In genomic region chr5:147712024-147712423, GRCh38 we compare ENCODE assay signal across 22 cellular contexts.
A peak's percentile ranks its signal among the peaks of the same experiment; 100 is the strongest.
DNase-seq lines count a peak whose midpoint lies in the region; ATAC-seq and TF ChIP-seq lines count a peak whose summit lies in the region.
"Had no signal": no experiment of that assay in that cellular context is flagged by ENCODE, and none has a peak within 500 bp of the region (broad histone marks: within the 10 kb centered on the region; RNA-seq: fewer than 3 reads in every experiment).

No MANE protein-coding gene starts in this region.

- H3K9me3 Mint-ChIP-seq in nephron progenitor cell, result peaks cover 11% of the 10 kb centered on the region

- H3K27me3 Mint-ChIP-seq in nephron progenitor cell (ENCODE audit: low read depth, poor library complexity), result no peaks in the 10 kb centered on the region
- H3K27me3 Mint-ChIP-seq: B cell had no signal

- POLR2A ChIA-PET in A673 (lab: Charles Lee; ENCODE audit: low non-redundant PET), result no interaction called here

- H3K27ac Mint-ChIP-seq in nephron progenitor cell, result peak overlapping the region; percentile 17
- H3K27ac Mint-ChIP-seq: B cell had no signal

- CTCF ChIA-PET in A673 (lab: Charles Lee), result no interaction called here

- peaks cover 6% of the 10 kb centered on the region for H3K36me3 Mint-ChIP-seq in nephron progenitor cell (ENCODE audit: low read depth)

- no peaks in the 10 kb centered on the region for H3K36me3 ChIP-seq in A673 (ENCODE audit: insufficient read depth, low read length, poor library complexity, severe bottlenecking)
- H3K36me3 ChIP-seq in body of pancreas (replicated peaks in 1 of 2; ENCODE audit: insufficient read depth in 1 of 2, low read depth in 2 of 2), result no peaks in the 10 kb centered on the region

- H3K27me3 ChIP-seq in A673 (replicated peaks; ENCODE audit: insufficient read depth, low read depth, low read length, poor library complexity) (no peaks in the 10 kb centered on the region), body of pancreas (no peaks in the 10 kb centered on the region)

- no TSS peak for BruUV-seq in A673 (replicated peaks; lab: Mats Ljungman, UMichigan)

- H3K4me3 ChIP-seq in A673 (ENCODE audit: low read depth, low read length, poor library complexity, severe bottlenecking) (no peak overlapping the region), body of pancreas (no peak overlapping the region)

- DNase-seq in A673 (ENCODE audit: low spot score) (no peak), body of pancreas (peak in 2 of 4 donors; percentile 9 to 18), left colon (no peak), nephron progenitor cell (no peak), NCI-H510A treated with DMSO at 0.1 percent for 48 hours (lab: John Stamatoyannopoulos, UW) (no peak), GM19240 (ENCODE audit: insufficient read length, low spot score) (no peak)
- DNase-seq: DMS53; GDM1; IMR-90; NCI-H1092 treated with DMSO at 0.1 percent for 48 hours; NCI-H1436 treated with DMSO at 0.1 percent for 48 hours; NCI-H1930; NCI-H2227 treated with DMSO at 0.1 percent for 48 hours; NCI-H510A; NCI-H774; NK-92 treated with Interleukin-12 subunit alpha and Interleukin-12 subunit beta, amount 100 ng/mL, for 24 hours; SIG-M5 had no signal

- WGBS in body of pancreas, 2 donors, result 38 to 50% methylated on average over 3 of the region's 3 CpGs

- TF ChIP-seq CTCF in A673 (conservative IDR thresholded peaks at IDR 0.05; ENCODE audit: low read depth, low read length) (no peak), body of pancreas (IDR thresholded peaks at IDR 0.05) (no peak), nephron progenitor cell (IDR thresholded peaks at IDR 0.05) (no peak)

- H3K9me3 ChIP-seq in A673 (ENCODE audit: low read depth, low read length, poor library complexity, severe bottlenecking) (no peaks in the 10 kb centered on the region), body of pancreas (no peaks in the 10 kb centered on the region)

- H3K4me1 Mint-ChIP-seq in nephron progenitor cell, result peaks cover 17% of the 10 kb centered on the region

- peak overlapping the region; percentile 82 for H3K27ac ChIP-seq in A673 (ENCODE audit: low read depth, low read length, poor library complexity, severe bottlenecking)
- H3K27ac ChIP-seq in body of pancreas, result no peak overlapping the region
- H3K27ac ChIP-seq: KMS-11, RWPE1 had no signal

- peak; percentile 38 for ATAC-seq in body of pancreas
- ATAC-seq in left colon, result peak; percentile 85
- no peak for ATAC-seq in HG03354 (IDR thresholded peaks at IDR 0.05; ENCODE audit: poor library complexity, severe bottlenecking, unreplicated experiment)
- ATAC-seq: SK-N-SH treated with all-trans-retinoic acid at 6 μM for 48 hours had no signal

- no peak overlapping the region for H3K4me3 Mint-ChIP-seq in nephron progenitor cell

- H3K4me1 ChIP-seq in A673 (ENCODE audit: insufficient read depth, low read length, poor library complexity, severe bottlenecking) (peaks cover 78% of the 10 kb centered on the region), body of pancreas (peaks cover 5% of the 10 kb centered on the region)

- intact Hi-C loops in A673 (cut with micrococcal nuclease; ENCODE audit: unreplicated experiment), result no loop called here
- intact Hi-C loops in body of pancreas (cut with DNase I), result no loop called here
- intact Hi-C loops in left colon (cut with DNase I, micrococcal nuclease), result no loop called here

- no peak for TF ChIP-seq POLR2A in body of pancreas (IDR thresholded peaks at IDR 0.05)
